22 cellular contexts compared by ENCODE assay signal in genomic region chr6:89615882-89616281, GRCh38.
"Had no signal": no experiment of that assay in that cellular context is flagged by ENCODE, and none has a peak within 500 bp of the region (broad histone marks: within the 10 kb centered on the region; RNA-seq: fewer than 3 reads in every experiment).

No MANE protein-coding gene starts in this region.

- H3K27ac Mint-ChIP-seq: naive thymus-derived CD8-positive, alpha-beta T cell; nephron; stimulated activated memory B cell treated with anti-CD40 and anti-IgM and Interleukin-4, amounts not matched to agents 10 μg/mL and 1 μg/mL and 100 μg/mL, for 72 hours had no signal

- H3K4me3 Mint-ChIP-seq: naive thymus-derived CD8-positive, alpha-beta T cell; nephron; neural crest cell; stimulated activated memory B cell treated with anti-CD40 and anti-IgM and Interleukin-4, amounts not matched to agents 10 μg/mL and 1 μg/mL and 100 μg/mL, for 72 hours; stimulated activated naive CD8-positive, alpha-beta T cell treated with anti-CD3 and anti-CD28 coated beads, Interleukin-15, amount 100 ng/mL, for 72 hours had no signal

- H3K4me1 Mint-ChIP-seq: nephron; neural crest cell; stimulated activated memory B cell treated with anti-CD40 and anti-IgM and Interleukin-4, amounts not matched to agents 10 μg/mL and 1 μg/mL and 100 μg/mL, for 72 hours; stimulated activated naive CD8-positive, alpha-beta T cell treated with anti-CD3 and anti-CD28 coated beads, Interleukin-15, amount 100 ng/mL, for 72 hours had no signal

- ATAC-seq: left cardiac atrium; left lobe of liver; lower lobe of right lung; naive thymus-derived CD8-positive, alpha-beta T cell; psoas muscle; right lobe of liver; stimulated activated memory B cell treated with anti-CD40 and anti-IgM and Interleukin-4, amounts not matched to agents 10 μg/mL and 1 μg/mL and 100 μg/mL, for 72 hours; stimulated activated naive CD8-positive, alpha-beta T cell treated with anti-CD3 and anti-CD28 coated beads, Interleukin-15, amount 100 ng/mL, for 72 hours had no signal

- H3K9me3 Mint-ChIP-seq: naive thymus-derived CD8-positive, alpha-beta T cell; nephron; neural crest cell; stimulated activated memory B cell treated with anti-CD40 and anti-IgM and Interleukin-4, amounts not matched to agents 10 μg/mL and 1 μg/mL and 100 μg/mL, for 72 hours; stimulated activated naive CD8-positive, alpha-beta T cell treated with anti-CD3 and anti-CD28 coated beads, Interleukin-15, amount 100 ng/mL, for 72 hours had no signal

- H3K27me3 Mint-ChIP-seq: naive thymus-derived CD8-positive, alpha-beta T cell; stimulated activated memory B cell treated with anti-CD40 and anti-IgM and Interleukin-4, amounts not matched to agents 10 μg/mL and 1 μg/mL and 100 μg/mL, for 72 hours; stimulated activated naive CD8-positive, alpha-beta T cell treated with anti-CD3 and anti-CD28 coated beads, Interleukin-15, amount 100 ng/mL, for 72 hours had no signal

- DNase-seq: hippocampal formation; kidney glomerular epithelial cell; left cardiac atrium; lower lobe of right lung; mammary epithelial cell; mesenchymal stem cell; naive thymus-derived CD8-positive, alpha-beta T cell; nucleus accumbens; psoas muscle; right lobe of liver; stimulated activated CD4-positive, alpha-beta T cell treated with anti-CD3 and anti-CD28 coated beads, Interleukin-1b, Interleukin-23, amount 100 ng/mL, for 48 hours; stimulated activated CD4-positive, alpha-beta T cell treated with anti-CD3 and anti-CD28 coated beads, Interleukin-2, amount 100 ng/mL, for 48 hours; stimulated activated CD4-positive, alpha-beta T cell treated with anti-CD3 and anti-CD28 coated beads, Interleukin-4, amount 100 ng/mL, for 4 hours; stimulated activated CD8-positive, alpha-beta memory T cell treated with anti-CD3 and anti-CD28 coated beads, Interleukin-4, amount 100 ng/mL, for 48 hours; stimulated activated naive CD4-positive, alpha-beta T cell treated with Interleukin-2 at 50 U/mL for 16 hours; stimulated activated naive CD8-positive, alpha-beta T cell treated with anti-CD3 and anti-CD28 coated beads, Interleukin-15, amount 100 ng/mL, for 72 hours; substantia nigra; upper lobe of left lung had no signal
